8 cellular contexts compared by ENCODE assay signal in the genomic region with DNA sequence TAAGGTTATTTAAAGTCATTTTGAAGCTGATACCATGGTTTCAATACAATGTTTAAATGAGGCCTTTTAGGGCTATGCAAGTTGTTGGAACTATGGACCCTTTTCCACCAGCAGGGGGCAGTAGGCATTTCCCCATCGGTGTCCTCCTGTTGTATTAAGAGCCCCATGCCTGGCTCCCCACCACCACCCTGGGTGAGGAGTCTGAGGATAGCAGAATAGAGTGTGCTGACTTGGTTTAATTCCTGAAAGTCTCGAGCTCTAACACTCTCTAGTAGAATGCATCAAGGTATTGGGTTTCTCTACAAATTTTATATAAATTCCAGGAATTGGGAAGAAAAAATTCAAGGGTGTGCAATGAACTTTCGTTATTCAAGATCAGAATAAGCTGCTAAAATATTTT.
DNase-seq lines count a peak whose midpoint lies in the region; ATAC-seq and TF ChIP-seq lines count a peak whose summit lies in the region.

No MANE protein-coding gene starts in this region.

- H3K4me1 ChIP-seq in upper lobe of left lung: peaks cover 21 to 36% (median 21%) of the 10 kb centered on the region in 4 donors

- peak; percentile 42 for DNase-seq in AG10803 (ENCODE audit: low read depth)
- peak; percentile 60 for DNase-seq in NCI-H748 (lab: John Stamatoyannopoulos, UW; ENCODE audit: unreplicated experiment)
- peak; percentile 33 for DNase-seq in activated T-cell treated with anti-CD3 and anti-CD28 coated beads for 24 hours (ENCODE audit: low read depth)
- peak; percentile 88 for DNase-seq in fibroblast of pulmonary artery (ENCODE audit: low read depth)
- peak in 51 of 56 donors; percentile 2 to 91 (median 56) for DNase-seq in nucleus accumbens (lab: John Stamatoyannopoulos, UW)
- peak in 1 of 2 donors; percentile 76 for DNase-seq in upper lobe of left lung

- no peaks in the 10 kb centered on the region for H3K9me3 ChIP-seq in upper lobe of left lung

- TF ChIP-seq CTCF in AG10803 (conservative IDR thresholded peaks at IDR 0.05; ENCODE audit: low read length) (peak; percentile 54), fibroblast of pulmonary artery (IDR thresholded peaks at IDR 0.05; ENCODE audit: low read length, missing control alignments) (peak; percentile 68), upper lobe of left lung (IDR thresholded peaks at IDR 0.05) (peak in 5 of 6 experiments; percentile 36 to 61 (median 55))

- peak overlapping the region in 1 of 4 donors; percentile 0 for H3K27ac ChIP-seq in upper lobe of left lung

- WGBS in upper lobe of left lung, 2 donors: 30 to 31% methylated on average over 3 of the region's 3 CpGs

- H3K36me3 ChIP-seq in upper lobe of left lung: no peaks in the 10 kb centered on the region

- H3K4me3 ChIP-seq in AG10803 (ENCODE audit: low read length) (no peak overlapping the region), fibroblast of pulmonary artery (replicated peaks; ENCODE audit: low read depth, low read length) (no peak overlapping the region), upper lobe of left lung (no peak overlapping the region)

- no peaks in the 10 kb centered on the region for H3K27me3 ChIP-seq in upper lobe of left lung

- no peak for TF ChIP-seq POLR2A in upper lobe of left lung (IDR thresholded peaks at IDR 0.05)

- ATAC-seq in GM18517 (IDR thresholded peaks at IDR 0.05; ENCODE audit: unreplicated experiment): peak; percentile 84
- peak; percentile 71 for ATAC-seq in HG02970 (IDR thresholded peaks at IDR 0.05; ENCODE audit: low FRiP score, unreplicated experiment)
- peak in 1 of 2 donors; percentile 54 for ATAC-seq in upper lobe of left lung (ENCODE audit: low FRiP score in 2 of 2)

- TF ChIP-seq EP300 in upper lobe of left lung (IDR thresholded peaks at IDR 0.05): no peak
